8 cellular contexts compared by ENCODE assay signal in the genomic region with DNA sequence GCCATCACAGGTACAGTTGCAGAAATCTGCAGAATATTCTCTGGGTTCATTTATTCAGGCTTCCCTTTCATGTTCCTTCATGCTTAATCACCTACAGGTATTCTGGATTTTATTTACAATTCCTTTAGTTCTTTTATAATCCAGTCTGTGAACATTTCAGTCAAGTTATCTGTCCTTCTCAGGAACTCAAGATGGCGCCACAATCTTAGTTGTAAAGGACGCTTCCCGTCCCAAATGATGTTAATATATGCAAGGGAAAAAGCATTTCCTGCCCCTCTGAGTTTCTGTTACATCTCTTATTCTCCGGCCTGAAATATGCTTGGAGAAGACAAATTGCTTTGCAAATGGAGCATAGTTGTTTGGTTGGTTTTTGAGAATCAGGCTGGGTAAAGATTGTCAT. TPM values are rescaled to one million over a fixed set of nuclear protein-coding genes. Genes with fewer than 3 reads are reported as not detected.
DNase-seq lines count a peak whose midpoint lies in the region; FAIRE-seq and TF ChIP-seq lines count a peak whose summit lies in the region.
"Had no signal": no experiment of that assay in that cellular context is flagged by ENCODE, and none has a peak within 500 bp of the region (broad histone marks: within the 10 kb centered on the region; RNA-seq: fewer than 3 reads in every experiment).

No MANE protein-coding gene starts in this region.

- H3K4me1 ChIP-seq in endothelial cell of umbilical vein (ENCODE audit: control insufficient read depth, extremely low read depth, insufficient read depth, low read length), result no peaks in the 10 kb centered on the region
- no peaks in the 10 kb centered on the region for H3K4me1 ChIP-seq in effector memory CD4-positive, alpha-beta T cell (ENCODE audit: control insufficient read depth, insufficient read depth, low read length, poor library complexity, severe bottlenecking)

- POLR2A ChIA-PET in endothelial cell of umbilical vein (lab: Charles Lee), result no interaction called here

- H3K9ac ChIP-seq in endothelial cell of umbilical vein (replicated peaks; ENCODE audit: extremely low read depth, insufficient read depth, low read length), result no peak overlapping the region

- no peaks in the 10 kb centered on the region for H3K9me1 ChIP-seq in endothelial cell of umbilical vein (replicated peaks; ENCODE audit: control insufficient read depth, extremely low read depth, insufficient read depth, low read length)

- no peak overlapping the region for H2AFZ ChIP-seq in endothelial cell of umbilical vein (ENCODE audit: low read depth, low read length)

- H3K4me2 ChIP-seq in endothelial cell of umbilical vein (ENCODE audit: insufficient read depth, low read length), result no peak overlapping the region

- no peak overlapping the region for H3K27ac ChIP-seq in endothelial cell of umbilical vein (ENCODE audit: insufficient read depth, low read depth, low read length)
- no peak overlapping the region for H3K27ac ChIP-seq in effector memory CD4-positive, alpha-beta T cell (ENCODE audit: insufficient read depth, low read length, poor library complexity, severe bottlenecking)

- H3K27me3 ChIP-seq in endothelial cell of umbilical vein (ENCODE audit: control insufficient read depth in 2 of 2, insufficient read depth in 2 of 2, low read length in 2 of 2), result no peaks in the 10 kb centered on the region
- no peaks in the 10 kb centered on the region for H3K27me3 ChIP-seq in effector memory CD4-positive, alpha-beta T cell (replicated peaks; ENCODE audit: control insufficient read depth, insufficient read depth, low read length, poor library complexity, severe bottlenecking)

- no TSS peak for BruUV-seq in endothelial cell of umbilical vein (replicated peaks; lab: Mats Ljungman, UMichigan)

- CTCF ChIA-PET in endothelial cell of umbilical vein (lab: Charles Lee), result interaction anchor here (0.9 to 6.3 kb wide), 9 partner anchors 258 to 712 kb away, joined by 3 to 104 read pairs (median 6); partner anchors contain the start of gene RWDD3

- FAIRE-seq in endothelial cell of umbilical vein (lab: Jason Lieb, UNC), result peak; percentile 74

- no peaks in the 10 kb centered on the region for H3K79me2 ChIP-seq in endothelial cell of umbilical vein (ENCODE audit: control insufficient read depth, insufficient read depth, low read length)

- H3K9me3 ChIP-seq in endothelial cell of umbilical vein (replicated peaks; ENCODE audit: control insufficient read depth, insufficient read depth, low read length), result no peaks in the 10 kb centered on the region
- H3K9me3 ChIP-seq in effector memory CD4-positive, alpha-beta T cell (ENCODE audit: control insufficient read depth, low read length), result no peaks in the 10 kb centered on the region

- H3K4me3 ChIP-seq in GM12875 (ENCODE audit: low read depth, low read length), result no peak overlapping the region
- no peak overlapping the region for H3K4me3 ChIP-seq in endothelial cell of umbilical vein (replicated peaks in 1 of 3; ENCODE audit: insufficient read depth in 1 of 3, low read depth in 1 of 3, low read length in 3 of 3)
- no peak overlapping the region for H3K4me3 ChIP-seq in effector memory CD4-positive, alpha-beta T cell (ENCODE audit: insufficient read depth, low read depth, low read length, poor library complexity, severe bottlenecking)

- H4K20me1 ChIP-seq in endothelial cell of umbilical vein (replicated peaks; ENCODE audit: control insufficient read depth, extremely low read depth, insufficient read depth, low read length), result no peaks in the 10 kb centered on the region

- intact Hi-C loops in endothelial cell of umbilical vein (cut with micrococcal nuclease), result loop anchor here (1.0 to 2.0 kb wide), 3 partner anchors 42 to 284 kb away; no protein-coding TSS in a partner anchor

- TF ChIP-seq CTCF in GM12875 (IDR thresholded peaks at IDR 0.05; ENCODE audit: borderline replicate concordance, insufficient read depth, low read depth, low read length), result 0 out of 2 replicates have a peak, but pooled peaks have one; percentile 3
- TF ChIP-seq CTCF in endothelial cell of umbilical vein (IDR thresholded peaks at IDR 0.05; ENCODE audit: extremely low read depth in 1 of 2, insufficient read depth in 1 of 2, low read depth in 1 of 2, low read length in 2 of 2), result peak in 1 of 2 donors; percentile 28

- dilution Hi-C loops in endothelial cell of umbilical vein (cut with MboI; ENCODE audit: extremely low pct_ligation_motif_present, low sequenced_read_pairs), result no loop called here

- no peak for TF ChIP-seq POLR2A in endothelial cell of umbilical vein (IDR thresholded peaks at IDR 0.05; ENCODE audit: low read depth, low read length)

- H3K36me3 ChIP-seq in endothelial cell of umbilical vein (ENCODE audit: control insufficient read depth in 2 of 2, extremely low read depth in 1 of 2, insufficient read depth in 2 of 2, low read length in 2 of 2), result no peaks in the 10 kb centered on the region
- H3K36me3 ChIP-seq in effector memory CD4-positive, alpha-beta T cell (ENCODE audit: control insufficient read depth, insufficient read depth, low read length), result no peaks in the 10 kb centered on the region

- DNase-seq in NCI-H345 (lab: John Stamatoyannopoulos, UW) (peak; percentile 46), endothelial cell of umbilical vein (ENCODE audit: low read depth, low spot score) (peak; percentile 52), pons (ENCODE audit: low spot score) (peak; percentile 53), T-helper 1 cell (no peak), KG1 (lab: John Stamatoyannopoulos, UW) (no peak)
- DNase-seq in effector memory CD4-positive, alpha-beta T cell, result no peak

TF ChIP-seq in endothelial cell of umbilical vein, 7 proteins besides CTCF, POLR2A, EP300 and RAD21:
- TF ChIP-seq EZH2 (IDR thresholded peaks at IDR 0.05; ENCODE audit: borderline replicate concordance, low read depth, low read length, severe bottlenecking), result no peak
- TF ChIP-seq, protein P1, sequence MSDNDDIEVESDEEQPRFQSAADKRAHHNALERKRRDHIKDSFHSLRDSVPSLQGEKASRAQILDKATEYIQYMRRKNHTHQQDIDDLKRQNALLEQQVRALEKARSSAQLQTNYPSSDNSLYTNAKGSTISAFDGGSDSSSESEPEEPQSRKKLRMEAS (IDR thresholded peaks at IDR 0.05; ENCODE audit: insufficient read depth, insufficient read length), result no peak

RNA-seq across cellular contexts. Expression of gene F3, which starts 19.3 kb away (rescaled TPM):
- 1.9 and 2.3 TPM in 2 replicates for total RNA-seq in endothelial cell of umbilical vein
- polyA plus RNA-seq in endothelial cell of umbilical vein, result 0.25 and 1.2 TPM in 2 replicates
- 0.39 and 0.61 TPM in 2 replicates for polyA plus RNA-seq in endothelial cell of umbilical vein (2011; cell fraction: cytosol; rRNA removed)
- polyA plus RNA-seq in endothelial cell of umbilical vein (2011; cell fraction: nucleus; rRNA removed), result 3.4 and 4.0 TPM in 2 replicates
- polyA plus RNA-seq in endothelial cell of umbilical vein (2012), result 0.25 and 0.37 TPM in 2 replicates
- polyA minus RNA-seq in endothelial cell of umbilical vein, result 1.5 and 1.9 TPM in 2 replicates
- polyA minus RNA-seq in endothelial cell of umbilical vein (2011; cell fraction: cytosol; rRNA and poly(A)+ RNA removed), result 14.6 TPM
- polyA minus RNA-seq in endothelial cell of umbilical vein (2011; cell fraction: nucleus; rRNA and poly(A)+ RNA removed), result 3.6 and 3.8 TPM in 2 replicates
- polyA plus RNA-seq: immature natural killer cell had no signal

Comparison
In these comparisons a context has a peak if more than half of its experiments do, and no peak if none do; other contexts are left out.
1. DNase-seq: peak in NCI-H345 (single experiment), endothelial cell of umbilical vein (single experiment) and pons (single experiment); none in effector memory CD4-positive, alpha-beta T cell (0 of 3), T-helper 1 cell (0 of 5) and KG1 (single experiment).